23 cellular contexts compared by ENCODE assay signal in genomic region chr1:4699724-4700301, GRCh38. TPM values are rescaled to one million over a fixed set of nuclear protein-coding genes. Genes with fewer than 3 reads are reported as not detected.
DNase-seq lines count a peak whose midpoint lies in the region; ATAC-seq and TF ChIP-seq lines count a peak whose summit lies in the region.
"Had no signal": no experiment of that assay in that cellular context is flagged by ENCODE, and none has a peak within 500 bp of the region (broad histone marks: within the 10 kb centered on the region; RNA-seq: fewer than 3 reads in every experiment).

No MANE protein-coding gene starts in this region.

- H3K27me3 ChIP-seq in GM23248 (replicated peaks; ENCODE audit: insufficient read depth) (no peaks in the 10 kb centered on the region), layer of hippocampus (ENCODE audit: control insufficient read depth, insufficient read depth, low read length) (no peaks in the 10 kb centered on the region), gastrocnemius medialis (no peaks in the 10 kb centered on the region)
- H3K27me3 ChIP-seq: vagina had no signal

- H3K27ac Mint-ChIP-seq in stimulated activated naive CD8-positive, alpha-beta T cell treated with anti-CD3 and anti-CD28 coated beads, Interleukin-15, amount 100 ng/mL, for 72 hours: peak overlapping the region in 1 of 2 donors; percentile 66
- H3K27ac Mint-ChIP-seq: activated CD4-positive, alpha-beta T cell treated with anti-CD3 and anti-CD28 coated beads, Interleukin-2, amount 10 ng/mL, durations not matched to agents 7 days and 5 days had no signal

- H3K9me3 ChIP-seq in GM23248 (ENCODE audit: low read depth) (no peaks in the 10 kb centered on the region), gastrocnemius medialis (no peaks in the 10 kb centered on the region)
- H3K9me3 ChIP-seq: suprapubic skin, vagina had no signal

- no peak overlapping the region for H3K9ac ChIP-seq in GM23248

- H3K36me3 ChIP-seq in GM23248 (ENCODE audit: low read depth) (no peaks in the 10 kb centered on the region), gastrocnemius medialis (no peaks in the 10 kb centered on the region)
- H3K36me3 ChIP-seq: suprapubic skin, vagina, WERI-Rb-1 had no signal

- no peaks in the 10 kb centered on the region for H3K79me2 ChIP-seq in GM23248 (ENCODE audit: insufficient read depth)

- H3K4me1 Mint-ChIP-seq in stimulated activated naive CD8-positive, alpha-beta T cell treated with anti-CD3 and anti-CD28 coated beads, Interleukin-15, amount 100 ng/mL, for 72 hours: no peaks in the 10 kb centered on the region
- H3K4me1 Mint-ChIP-seq: activated CD4-positive, alpha-beta T cell treated with anti-CD3 and anti-CD28 coated beads, Interleukin-2, amount 10 ng/mL, durations not matched to agents 7 days and 5 days; CD14-positive monocyte had no signal

- no peaks in the 10 kb centered on the region for H3K9me3 Mint-ChIP-seq in stimulated activated naive CD8-positive, alpha-beta T cell treated with anti-CD3 and anti-CD28 coated beads, Interleukin-15, amount 100 ng/mL, for 72 hours
- H3K9me3 Mint-ChIP-seq: activated CD4-positive, alpha-beta T cell treated with anti-CD3 and anti-CD28 coated beads, Interleukin-2, amount 10 ng/mL, durations not matched to agents 7 days and 5 days had no signal

- in situ Hi-C loops in GM23248 (cut with MboI): no loop called here
- in situ Hi-C loops in astrocyte of the spinal cord (cut with HindIII; ENCODE audit: low sequenced_read_pairs): no loop called here
- in situ Hi-C loops in gastrocnemius medialis (cut with MboI; ENCODE audit: low sequenced_read_pairs in 4 of 4): no loop called here

- no peak for ATAC-seq in stimulated activated naive CD8-positive, alpha-beta T cell treated with anti-CD3 and anti-CD28 coated beads, Interleukin-15, amount 100 ng/mL, for 72 hours
- no peak for ATAC-seq in gastrocnemius medialis

- H3K4me3 ChIP-seq in AG10803 (ENCODE audit: low read length) (no peak overlapping the region), GM23248 (no peak overlapping the region), astrocyte of the spinal cord (ENCODE audit: low read depth, low read length) (no peak overlapping the region), gastrocnemius medialis (no peak overlapping the region)
- H3K4me3 ChIP-seq: suprapubic skin, vagina had no signal

- H3F3A ChIP-seq in GM23248 (ENCODE audit: insufficient read depth): no peaks in the 10 kb centered on the region

- no peaks in the 10 kb centered on the region for H4K20me1 ChIP-seq in GM23248 (ENCODE audit: insufficient read depth)

- H3K27ac ChIP-seq in GM23248 (no peak overlapping the region), layer of hippocampus (ENCODE audit: low read depth, low read length) (peak overlapping the region; percentile 77), gastrocnemius medialis (no peak overlapping the region)
- H3K27ac ChIP-seq: epithelial cell of prostate, suprapubic skin, vagina, WERI-Rb-1 had no signal

- H2AFZ ChIP-seq in GM23248: no peak overlapping the region

- H3K9me2 ChIP-seq in GM23248 (ENCODE audit: insufficient read depth): no peaks in the 10 kb centered on the region

- TF ChIP-seq CTCF in AG10803 (conservative IDR thresholded peaks at IDR 0.05; ENCODE audit: low read length) (no peak), astrocyte of the spinal cord (IDR thresholded peaks at IDR 0.05; ENCODE audit: low read depth, low read length) (no peak), gastrocnemius medialis (IDR thresholded peaks at IDR 0.05 in 4 of 5, conservative IDR thresholded peaks at IDR 0.05 in 1 of 5) (no peak)

- DNase-seq in AG10803 (ENCODE audit: low read depth) (peak; percentile 82), GM23248 (peak; percentile 8), astrocyte of the spinal cord (ENCODE audit: low read depth, low spot score) (peak; percentile 59), DMS153 treated with DMSO at 0.1 percent for 48 hours (lab: John Stamatoyannopoulos, UW; ENCODE audit: unreplicated experiment) (no peak), gastrocnemius medialis (no peak), NCI-H524 (lab: John Stamatoyannopoulos, UW) (no peak)
- DNase-seq in stimulated activated naive CD8-positive, alpha-beta T cell treated with anti-CD3 and anti-CD28 coated beads, Interleukin-15, amount 100 ng/mL, for 72 hours: no peak
- DNase-seq: activated CD4-positive, alpha-beta T cell treated with anti-CD3 and anti-CD28 coated beads, Interleukin-2, amount 10 ng/mL, durations not matched to agents 7 days and 5 days; activated naive CD4-positive, alpha-beta T cell treated with anti-CD3 and anti-CD28 coated beads, Interleukin-2, amount 50 U/mL, for 16 hours; foreskin fibroblast; GOT3; NCI-H146; NCI-H2171; NCI-H69; occipital lobe; small intestine; stimulated activated CD4-positive, alpha-beta T cell treated with anti-CD3 and anti-CD28 coated beads, Interleukin-1b, Interleukin-23, amount 100 ng/mL, for 48 hours; WERI-Rb-1 had no signal

- no peak overlapping the region for H3K4me3 Mint-ChIP-seq in stimulated activated naive CD8-positive, alpha-beta T cell treated with anti-CD3 and anti-CD28 coated beads, Interleukin-15, amount 100 ng/mL, for 72 hours
- H3K4me3 Mint-ChIP-seq: activated CD4-positive, alpha-beta T cell treated with anti-CD3 and anti-CD28 coated beads, Interleukin-2, amount 10 ng/mL, durations not matched to agents 7 days and 5 days; CD14-positive monocyte had no signal

- H3K4me2 ChIP-seq in GM23248 (ENCODE audit: unreplicated experiment): no peak overlapping the region

- intact Hi-C loops in gastrocnemius medialis (cut with DNase I; ENCODE audit: low total_unique reads): no loop called here

- WGBS in GM23248 (ENCODE audit: low coverage in 1 of 2, low lambda C conversion rate in 2 of 2, missing lambda C conversion rate in 2 of 2), 2 experiments: 37 to 39% methylated on average over 13 of the region's 13 CpGs

- H3K4me1 ChIP-seq in GM23248 (ENCODE audit: insufficient read depth) (no peaks in the 10 kb centered on the region), gastrocnemius medialis (no peaks in the 10 kb centered on the region)
- H3K4me1 ChIP-seq: vagina had no signal

- TF ChIP-seq POLR2A in gastrocnemius medialis (IDR thresholded peaks at IDR 0.05): no peak

- peaks cover 8% of the 10 kb centered on the region for H3K27me3 Mint-ChIP-seq in stimulated activated naive CD8-positive, alpha-beta T cell treated with anti-CD3 and anti-CD28 coated beads, Interleukin-15, amount 100 ng/mL, for 72 hours
- H3K27me3 Mint-ChIP-seq: activated CD4-positive, alpha-beta T cell treated with anti-CD3 and anti-CD28 coated beads, Interleukin-2, amount 10 ng/mL, durations not matched to agents 7 days and 5 days had no signal

RNA-seq across cellular contexts. Expression of gene AJAP1, which starts 45.4 kb away (rescaled TPM):
- total RNA-seq in GM23248 (2014; rRNA removed; shearing (Covaris generic)): under 0.01 and 0.86 TPM in 2 replicates
- 0.03 TPM in 1 of 2 replicates, not detected in the other for polyA plus RNA-seq in GM23248 (2016; fragmentation: Nextera tagmentation; extraction: Ambion mirVana)
- total RNA-seq in gastrocnemius medialis: under 1 TPM in 3 of 4 donors, not detected in 1; 0.03 to 0.18 (median 0.05) TPM
- total RNA-seq: activated CD4-positive, alpha-beta T cell treated with anti-CD3 and anti-CD28 coated beads, Interleukin-2, amount 10 ng/mL, durations not matched to agents 7 days and 5 days had no signal
- polyA plus RNA-seq: CD14-positive monocyte had no signal

Comparison
In these comparisons a context has a peak if more than half of its experiments do, and no peak if none do; other contexts are left out.
1. DNase-seq: peak in AG10803 (single experiment), GM23248 (single experiment) and astrocyte of the spinal cord (single experiment); none in stimulated activated naive CD8-positive, alpha-beta T cell treated with anti-CD3 and anti-CD28 coated beads, Interleukin-15, amount 100 ng/mL, for 72 hours (0 of 2), DMS153 treated with DMSO at 0.1 percent for 48 hours (single experiment), gastrocnemius medialis (0 of 2) and NCI-H524 (0 of 2).